In genomic region chr4:91426725-91427124, GRCh38 we compare ENCODE assay signal across 30 cellular contexts.
"Had no signal": no experiment of that assay in that cellular context is flagged by ENCODE, and none has a peak within 500 bp of the region (broad histone marks: within the 10 kb centered on the region; RNA-seq: fewer than 3 reads in every experiment).

No MANE protein-coding gene starts in this region.

- H3K4me3 ChIP-seq: left lung, lower lobe of right lung, neural progenitor cell, right atrium auricular region, right lobe of liver, smooth muscle cell, tibial nerve, uterus had no signal

- H3K27me3 Mint-ChIP-seq: naive B cell; progenitor cell of endocrine pancreas; stimulated activated memory B cell treated with anti-CD40 and anti-IgM and Interleukin-4, amounts not matched to agents 10 μg/mL and 1 μg/mL and 100 μg/mL, for 72 hours; stimulated activated naive CD8-positive, alpha-beta T cell treated with anti-CD3 and anti-CD28 coated beads, Interleukin-15, amount 100 ng/mL, for 72 hours; type B pancreatic cell had no signal

- H3K9me3 Mint-ChIP-seq: nephron progenitor cell, neural progenitor cell had no signal

- FAIRE-seq: islet of Langerhans had no signal

- ATAC-seq: left colon; left lung; lower lobe of right lung; natural killer cell; right lobe of liver; stimulated activated memory B cell treated with anti-CD40 and anti-IgM and Interleukin-4, amounts not matched to agents 10 μg/mL and 1 μg/mL and 100 μg/mL, for 72 hours; stimulated activated naive CD8-positive, alpha-beta T cell treated with anti-CD3 and anti-CD28 coated beads, Interleukin-15, amount 100 ng/mL, for 72 hours had no signal

- DNase-seq: hypothalamus; immature natural killer cell; kidney; left colon; left lung; lower lobe of right lung; mesendoderm; naive B cell; natural killer cell; nephron progenitor cell; occipital lobe; right lobe of liver; stimulated activated CD4-positive, alpha-beta T cell treated with anti-CD3 and anti-CD28 coated beads, Interleukin-1b, Interleukin-23, amount 100 ng/mL, for 48 hours; stimulated activated CD4-positive, alpha-beta T cell treated with anti-CD3 and anti-CD28 coated beads, Interleukin-2, amount 100 ng/mL, for 48 hours; stimulated activated CD4-positive, alpha-beta T cell treated with anti-CD3 and anti-CD28 coated beads, Interleukin-4, amount 100 ng/mL, for 4 hours; stimulated activated CD8-positive, alpha-beta memory T cell treated with anti-CD3 and anti-CD28 coated beads, Interleukin-4, amount 100 ng/mL, for 48 hours; stimulated activated naive CD4-positive, alpha-beta T cell treated with Interleukin-2 at 50 U/mL for 16 hours; stimulated activated naive CD8-positive, alpha-beta T cell treated with anti-CD3 and anti-CD28 coated beads, Interleukin-15, amount 100 ng/mL, for 72 hours; substantia nigra; uterus had no signal

- H3K36me3 ChIP-seq: left lung, lower lobe of right lung, neural progenitor cell, neutrophil, right atrium auricular region, right lobe of liver, tibial nerve, uterus had no signal

- H3K4me1 ChIP-seq: left lung, lower lobe of right lung, neural progenitor cell, right atrium auricular region, right lobe of liver, tibial nerve, uterus had no signal

- H3K27ac Mint-ChIP-seq: immature natural killer cell; mesothelial cell of epicardium; naive B cell; natural killer cell; nephron progenitor cell; neural progenitor cell; progenitor cell of endocrine pancreas; stimulated activated memory B cell treated with anti-CD40 and anti-IgM and Interleukin-4, amounts not matched to agents 10 μg/mL and 1 μg/mL and 100 μg/mL, for 72 hours; stimulated activated naive CD8-positive, alpha-beta T cell treated with anti-CD3 and anti-CD28 coated beads, Interleukin-15, amount 100 ng/mL, for 72 hours; type B pancreatic cell had no signal

- H3K9ac ChIP-seq: neural progenitor cell had no signal

- H3K4me1 Mint-ChIP-seq: immature natural killer cell; naive B cell; natural killer cell; nephron progenitor cell; neural progenitor cell; stimulated activated memory B cell treated with anti-CD40 and anti-IgM and Interleukin-4, amounts not matched to agents 10 μg/mL and 1 μg/mL and 100 μg/mL, for 72 hours; stimulated activated naive CD8-positive, alpha-beta T cell treated with anti-CD3 and anti-CD28 coated beads, Interleukin-15, amount 100 ng/mL, for 72 hours had no signal

- H3K27ac ChIP-seq: left lung, lower lobe of right lung, neural progenitor cell, neutrophil, right atrium auricular region, right lobe of liver, tibial nerve, uterus had no signal

- H3K4me3 Mint-ChIP-seq: immature natural killer cell; mesothelial cell of epicardium; naive B cell; natural killer cell; nephron progenitor cell; neural progenitor cell; stimulated activated memory B cell treated with anti-CD40 and anti-IgM and Interleukin-4, amounts not matched to agents 10 μg/mL and 1 μg/mL and 100 μg/mL, for 72 hours; stimulated activated naive CD8-positive, alpha-beta T cell treated with anti-CD3 and anti-CD28 coated beads, Interleukin-15, amount 100 ng/mL, for 72 hours; type B pancreatic cell had no signal

- H3K27me3 ChIP-seq: left lung, neural progenitor cell, neutrophil, right atrium auricular region, right lobe of liver, tibial nerve, uterus had no signal

- H2AFZ ChIP-seq: neural progenitor cell had no signal

- H3K9me3 ChIP-seq: lower lobe of right lung, right atrium auricular region, right lobe of liver, tibial nerve, uterus had no signal

- H3K4me2 ChIP-seq: neural progenitor cell, smooth muscle cell had no signal

- H3K36me3 Mint-ChIP-seq: immature natural killer cell; naive B cell; natural killer cell; neural progenitor cell; stimulated activated memory B cell treated with anti-CD40 and anti-IgM and Interleukin-4, amounts not matched to agents 10 μg/mL and 1 μg/mL and 100 μg/mL, for 72 hours; type B pancreatic cell had no signal
